Comparison of ENCODE assay signal across 20 cellular contexts in genomic region chr7:116552616-116553015, GRCh38. TPM values are rescaled to one million over a fixed set of nuclear protein-coding genes. Genes with fewer than 3 reads are reported as not detected.
DNase-seq lines count a peak whose midpoint lies in the region; ATAC-seq and TF ChIP-seq lines count a peak whose summit lies in the region.
"Had no signal": no experiment of that assay in that cellular context is flagged by ENCODE, and none has a peak within 500 bp of the region (broad histone marks: within the 10 kb centered on the region; RNA-seq: fewer than 3 reads in every experiment).

No MANE protein-coding gene starts in this region.

- no peak for TF ChIP-seq CTCF in MM.1S (IDR thresholded peaks at IDR 0.05; ENCODE audit: low read length)

- H3K9me2 ChIP-seq in MM.1S (replicated peaks; ENCODE audit: insufficient read depth, low read length): no peaks in the 10 kb centered on the region

- no peak overlapping the region for H3K4me2 ChIP-seq in MM.1S (ENCODE audit: low read depth, low read length)
- H3K4me2 ChIP-seq: KMS-11 had no signal

- H2AFZ ChIP-seq in MM.1S (ENCODE audit: low read length): no peak overlapping the region

- no peaks in the 10 kb centered on the region for H3K79me2 ChIP-seq in MM.1S (ENCODE audit: low read length)

- no peak overlapping the region for H3K27ac ChIP-seq in MM.1S (ENCODE audit: low read length)
- H3K27ac ChIP-seq: KMS-11, right lobe of liver, vagina had no signal

- ATAC-seq in GM19324 (IDR thresholded peaks at IDR 0.05; ENCODE audit: low FRiP score, unreplicated experiment): no peak
- ATAC-seq: activated CD8-positive, alpha-beta T cell treated with anti-CD3 and anti-CD28 coated beads, Interleukin-2, amount 10 ng/mL, durations not matched to agents 7 days and 5 days; right lobe of liver had no signal

- no peak overlapping the region for H3K4me3 ChIP-seq in MM.1S (ENCODE audit: low read length)
- H3K4me3 ChIP-seq: HAP-1, right lobe of liver, vagina had no signal

- no peaks in the 10 kb centered on the region for H3F3A ChIP-seq in MM.1S (ENCODE audit: insufficient read depth, low read length)

- no peaks in the 10 kb centered on the region for H3K9me3 ChIP-seq in MM.1S (replicated peaks; ENCODE audit: insufficient read depth, low read length)
- H3K9me3 ChIP-seq: HAP-1, right lobe of liver, vagina had no signal

- no peaks in the 10 kb centered on the region for H3K27me3 ChIP-seq in MM.1S (replicated peaks; ENCODE audit: insufficient read depth, low read length)
- H3K27me3 ChIP-seq: right lobe of liver, vagina had no signal

- no peak for TF ChIP-seq POLR2A in erythroblast (IDR thresholded peaks at IDR 0.05; ENCODE audit: low read length)

- H4K20me1 ChIP-seq in MM.1S (ENCODE audit: insufficient read depth, low read length): no peaks in the 10 kb centered on the region

- DNase-seq in EL (peak; percentile 47), NCI-H226 (peak; percentile 57), dermis blood vessel endothelial cell (peak; percentile 77), renal cortical epithelial cell (ENCODE audit: low read depth) (peak; percentile 46), epidermal melanocyte (ENCODE audit: insufficient read length, low spot score) (no peak), MM.1S (no peak), erythroblast (lab: John Stamatoyannopoulos, UW) (no peak)
- DNase-seq: activated CD8-positive, alpha-beta T cell treated with anti-CD3 and anti-CD28 coated beads, Interleukin-2, amount 10 ng/mL, durations not matched to agents 7 days and 5 days; anterior cingulate cortex; C1 segment of cervical spinal cord; cortex of kidney; DMS79; NCI-H1436 treated with DMSO at 0.1 percent for 48 hours; right lobe of liver; stimulated activated CD4-positive, alpha-beta T cell treated with anti-CD3 and anti-CD28 coated beads, Interleukin-4, amount 100 ng/mL, for 4 hours had no signal

- H3K9ac ChIP-seq in MM.1S (ENCODE audit: low read length): no peak overlapping the region
- H3K9ac ChIP-seq: KMS-11 had no signal

- no peaks in the 10 kb centered on the region for H3K36me3 ChIP-seq in MM.1S (replicated peaks; ENCODE audit: insufficient read depth, low read length)
- H3K36me3 ChIP-seq: HAP-1, right lobe of liver had no signal

- peaks cover 9% of the 10 kb centered on the region; the same call in 1 of the 2 replicates for H3K4me1 ChIP-seq in MM.1S (ENCODE audit: low read length)
- H3K4me1 ChIP-seq: HAP-1, right lobe of liver had no signal

RNA-seq across cellular contexts. Expression of gene CAV1, which starts 27.8 kb away (rescaled TPM):
- total RNA-seq in dermis blood vessel endothelial cell: 1,771 and 3,866 TPM in 2 replicates
- 217 and 552 TPM in 2 replicates for total RNA-seq in renal cortical epithelial cell
- total RNA-seq: activated CD8-positive, alpha-beta T cell treated with anti-CD3 and anti-CD28 coated beads, Interleukin-2, amount 10 ng/mL, durations not matched to agents 7 days and 5 days had no signal

RNA-seq across cellular contexts. Expression of gene CAV2, which starts 53.1 kb away (rescaled TPM):
- total RNA-seq in dermis blood vessel endothelial cell (247 and 291 TPM in 2 replicates), renal cortical epithelial cell (148 and 223 TPM in 2 replicates)
- total RNA-seq: activated CD8-positive, alpha-beta T cell treated with anti-CD3 and anti-CD28 coated beads, Interleukin-2, amount 10 ng/mL, durations not matched to agents 7 days and 5 days; activated T-helper 2 cell treated with anti-CD3 and anti-CD28 coated beads, Interferon-gamma antibody, Interleukin-2, Interleukin-4, amounts not matched to agents 10 μg/mL and 5 μg/mL and 100 μg/mL, durations not matched to agents 14 hours and 24 hours and 36 hours had no signal

Comparison
In these comparisons a context has a peak if more than half of its experiments do, and no peak if none do; other contexts are left out.
1. DNase-seq: peak in EL (single experiment), NCI-H226 (single experiment), dermis blood vessel endothelial cell (single experiment) and renal cortical epithelial cell (single experiment); none in epidermal melanocyte (single experiment), MM.1S (single experiment) and erythroblast (0 of 2).